ENCODE assay signal across 1 cellular context in the genomic region with DNA sequence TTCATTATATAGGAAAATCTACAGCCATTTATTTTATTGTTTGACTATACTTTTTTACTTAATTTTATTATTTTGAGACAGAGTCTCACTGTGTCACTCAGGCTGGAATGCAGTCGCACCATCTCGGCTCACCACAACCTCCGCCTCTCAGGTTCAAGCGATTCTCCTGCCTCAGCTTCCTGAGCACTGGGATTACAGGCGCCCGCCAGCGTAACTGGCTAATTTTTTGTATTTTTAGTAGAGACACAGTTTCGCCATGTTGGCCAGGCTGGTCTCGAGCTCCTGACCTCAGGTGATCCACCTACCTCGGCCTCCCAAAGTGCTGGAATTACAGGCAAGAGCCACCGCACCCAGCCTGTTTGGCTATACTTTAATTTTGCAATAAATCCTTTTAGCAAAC. TPM values are rescaled to one million over a fixed set of nuclear protein-coding genes. Genes with fewer than 3 reads are reported as not detected.
"Had no signal": no experiment of that assay in that cellular context is flagged by ENCODE, and none has a peak within 500 bp of the region (broad histone marks: within the 10 kb centered on the region; RNA-seq: fewer than 3 reads in every experiment).

No MANE protein-coding gene starts in this region.

RNA-seq across cellular contexts. Expression of a gene that starts 29.8 kb away (rescaled TPM):
- total RNA-seq: MCF 10A had no signal
